In genomic region chr11:117462848-117463247, GRCh38 we compare ENCODE assay signal across 29 cellular contexts.
"Had no signal": no experiment of that assay in that cellular context is flagged by ENCODE, and none has a peak within 500 bp of the region (broad histone marks: within the 10 kb centered on the region; RNA-seq: fewer than 3 reads in every experiment).

No MANE protein-coding gene starts in this region.

- H3K27ac ChIP-seq: ascending aorta, cardiac muscle cell, VCaP had no signal

- H3K9me3 ChIP-seq: ascending aorta had no signal

- DNase-seq: activated B cell treated with CpG ODN at 0.5 μM for 24 hours; activated CD4-positive, alpha-beta memory T cell treated with anti-CD3 and anti-CD28 coated beads, Interleukin-2, amount 10 ng/mL, durations not matched to agents 7 days and 5 days; activated CD4-positive, alpha-beta T cell treated with anti-CD3 and anti-CD28 coated beads for 4 hours; activated CD4-positive, alpha-beta T cell treated with anti-CD3 and anti-CD28 coated beads, Interleukin-2, amount 10 ng/mL, durations not matched to agents 24 days and 14 days; activated CD4-positive, alpha-beta T cell treated with anti-CD3 and anti-CD28 coated beads, Interleukin-2, amount 50 U/mL, for 1 hour; activated CD4-positive, alpha-beta T cell treated with anti-CD3 and anti-CD28 coated beads, Interleukin-2, amount 50 U/mL, for 48 hours; activated CD4-positive, CD25-positive, alpha-beta regulatory T cell treated with anti-CD3 and anti-CD28 coated beads, Interleukin-2, amount 50 U/mL, for 72 hours; activated CD8-positive, alpha-beta memory T cell treated with anti-CD3 and anti-CD28 coated beads for 24 hours; activated CD8-positive, alpha-beta memory T cell treated with anti-CD3 and anti-CD28 coated beads, Interleukin-2, amount 10 ng/mL, durations not matched to agents 7 days and 5 days; activated CD8-positive, alpha-beta memory T cell treated with anti-CD3 and anti-CD28 coated beads, Interleukin-2, amount 50 U/mL, for 48 hours; activated CD8-positive, alpha-beta T cell treated with anti-CD3 and anti-CD28 coated beads, Interleukin-2, amount 10 ng/mL, durations not matched to agents 7 days and 5 days; activated effector memory CD4-positive, alpha-beta T cell treated with Interleukin-2 at 50 U/mL for 16 hours; activated gamma-delta T cell; activated naive CD4-positive, alpha-beta T cell treated with anti-CD3 and anti-CD28 coated beads, Interleukin-2, amount 10 ng/mL, durations not matched to agents 7 days and 5 days; activated naive CD4-positive, alpha-beta T cell treated with Interleukin-2 at 50 U/mL for 16 hours; activated naive CD8-positive, alpha-beta T cell treated with anti-CD3 and anti-CD28 coated beads, Interleukin-2, amount 10 ng/mL, durations not matched to agents 7 days and 5 days; activated naive CD8-positive, alpha-beta T cell treated with anti-CD3 and anti-CD28 coated beads, Interleukin-2, amount 50 U/mL, for 24 hours; activated T-cell treated with anti-CD3 and anti-CD28 coated beads, Interleukin-2, amount 50 U/mL, for 24 hours; activated T-cell treated with anti-CD3 and anti-CD28 coated beads, Interleukin-2, amount 50 U/mL, for 48 hours; amygdala; anterior cingulate cortex; caudate nucleus; cerebellar nuclear complex; T-helper 1 cell; T-helper 2 cell; T-helper 9 cell had no signal

- H3K27me3 ChIP-seq: ascending aorta, cardiac muscle cell had no signal

- H3K4me3 ChIP-seq: ascending aorta, cardiac muscle cell had no signal

- ATAC-seq: activated CD8-positive, alpha-beta memory T cell treated with anti-CD3 and anti-CD28 coated beads, Interleukin-2, amount 10 ng/mL, durations not matched to agents 7 days and 5 days; activated CD8-positive, alpha-beta T cell treated with anti-CD3 and anti-CD28 coated beads, Interleukin-2, amount 10 ng/mL, durations not matched to agents 7 days and 5 days; activated naive CD8-positive, alpha-beta T cell treated with anti-CD3 and anti-CD28 coated beads, Interleukin-2, amount 50 U/mL, for 24 hours had no signal

- H3K36me3 ChIP-seq: ascending aorta, cardiac muscle cell had no signal

- H3K4me1 ChIP-seq: ascending aorta had no signal
